Comparison of ENCODE assay signal across 8 cellular contexts in the genomic region with DNA sequence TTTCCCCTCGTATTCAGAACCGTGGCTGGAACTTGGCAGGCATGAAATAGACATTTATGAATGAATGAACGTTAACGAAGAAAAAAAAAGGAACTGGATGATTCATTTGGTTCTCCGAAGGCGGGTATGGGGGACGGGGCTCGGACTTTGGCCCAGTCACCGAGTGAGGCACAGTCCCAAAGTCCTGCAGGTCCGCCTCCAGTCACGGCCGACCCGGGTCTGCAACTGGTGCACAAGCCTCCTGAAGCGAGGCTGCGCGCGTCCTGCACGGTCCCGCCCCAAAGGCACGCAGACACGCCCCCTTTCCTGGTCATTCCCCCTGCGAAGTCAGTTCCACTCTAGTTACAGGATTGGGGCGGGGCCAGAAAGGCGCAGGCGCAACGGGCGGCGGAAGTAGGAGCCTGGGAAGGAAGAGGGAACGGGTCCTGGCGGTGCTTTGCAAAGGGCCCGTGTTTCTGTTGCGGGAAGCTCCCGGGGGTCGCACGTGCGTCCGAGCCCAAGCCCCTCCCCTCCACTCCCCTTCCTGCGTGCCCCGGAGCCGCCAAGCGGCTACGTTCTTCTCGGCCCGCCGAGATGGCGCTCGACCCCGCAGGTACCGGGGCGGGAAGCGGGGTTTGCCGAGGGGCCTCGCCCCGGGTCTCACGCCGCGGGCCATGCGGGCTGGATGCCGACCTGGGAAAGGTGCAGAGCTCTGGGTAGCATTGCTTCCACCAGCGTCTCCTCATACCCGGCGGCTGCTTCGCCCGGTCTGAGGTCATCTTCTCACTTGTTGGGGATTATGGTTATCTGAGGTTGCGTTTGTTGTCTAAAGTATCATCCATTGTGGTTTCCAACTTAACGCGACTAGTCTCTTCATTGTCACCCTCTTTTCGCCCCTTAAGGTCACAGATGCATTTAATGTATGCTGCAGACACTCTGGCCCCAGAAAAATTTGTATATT. TPM values are rescaled to one million over a fixed set of nuclear protein-coding genes. Genes with fewer than 3 reads are reported as not detected.
A peak's percentile ranks its signal among the peaks of the same experiment; 100 is the strongest.
DNase-seq lines count a peak whose midpoint lies in the region; ATAC-seq and TF ChIP-seq lines count a peak whose summit lies in the region.

A gene with protein sequence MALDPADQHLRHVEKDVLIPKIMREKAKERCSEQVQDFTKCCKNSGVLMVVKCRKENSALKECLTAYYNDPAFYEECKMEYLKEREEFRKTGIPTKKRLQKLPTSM (plus strand): TSS at position 399 of the 940 bp plus-strand sequence. CDS start 175 bp downstream, at position 574.

- ATAC-seq in GM21529 (IDR thresholded peaks at IDR 0.05; ENCODE audit: unreplicated experiment) (peak; percentile 98), mucosa of descending colon (peak; percentile 99)

- no peaks in the 10 kb centered on the region for H3K27me3 Mint-ChIP-seq in IgD-negative memory B cell

- H3K9me3 ChIP-seq in mucosa of descending colon, result no peaks in the 10 kb centered on the region

- DNase-seq in DMS 273 treated with DMSO at 0.1 percent for 48 hours (lab: John Stamatoyannopoulos, UW) (peak; percentile 92), OCI-M2 (lab: John Stamatoyannopoulos, UW; ENCODE audit: unreplicated experiment) (peak; percentile 39), activated T-cell treated with anti-CD3 and anti-CD28 coated beads for 4 hours (peak; percentile 88), epithelial cell of esophagus (ENCODE audit: low read depth) (peak; percentile 97), mucosa of descending colon (peak; percentile 99)
- DNase-seq in stimulated activated CD8-positive, alpha-beta memory T cell treated with anti-CD3 and anti-CD28 coated beads, Interleukin-4, amount 100 ng/mL, for 24 hours (ENCODE audit: low read depth), result peak; percentile 96

- peaks cover 22 to 41% (median 32%) of the 10 kb centered on the region in 3 donors for H3K4me1 Mint-ChIP-seq in IgD-negative memory B cell

- TF ChIP-seq CTCF in epithelial cell of esophagus (IDR thresholded peaks at IDR 0.05; ENCODE audit: insufficient read depth, low read depth, low read length, missing control alignments) (no peak), mucosa of descending colon (IDR thresholded peaks at IDR 0.05) (no peak)

- peaks cover 0 to 1% (median 0%) of the 10 kb centered on the region in 3 donors for H3K9me3 Mint-ChIP-seq in IgD-negative memory B cell

- peak within 1 kb of the TSS; percentile 94 to 99 (median 98) for H3K4me3 Mint-ChIP-seq in IgD-negative memory B cell

- intact Hi-C loops in mucosa of descending colon (cut with DNase I, micrococcal nuclease), result no loop called here

- H3K4me3 ChIP-seq in epithelial cell of esophagus (ENCODE audit: low read length) (peak within 1 kb of the TSS; percentile 95), mucosa of descending colon (peak within 1 kb of the TSS; percentile 96)

- H3K27ac Mint-ChIP-seq in IgD-negative memory B cell, result peak within 1 kb of the TSS; percentile 61 to 95 (median 90)

- no peaks in the 10 kb centered on the region for H3K36me3 ChIP-seq in mucosa of descending colon (ENCODE audit: low read depth)

- peaks cover 14% of the 10 kb centered on the region for H3K4me1 ChIP-seq in mucosa of descending colon (ENCODE audit: low read depth)

- no peaks in the 10 kb centered on the region for H3K36me3 Mint-ChIP-seq in IgD-negative memory B cell

RNA-seq across cellular contexts. Expression of the gene that starts here (rescaled TPM):
- polyA plus RNA-seq in IgD-negative memory B cell, result 22.5 TPM
- total RNA-seq in mucosa of descending colon, result 10 to 100 TPM; 23.3 to 34.9 (median 31.1) TPM

Comparison
In these comparisons a context has a peak if more than half of its experiments do, and no peak if none do; other contexts are left out.
1. Peak in every context shown above with its lines: DNase-seq, ATAC-seq and H3K4me3 ChIP-seq.
2. DNase-seq: peak in every context shown above with its lines; median percentile 99 in mucosa of descending colon; 97 in epithelial cell of esophagus; 96 in stimulated activated CD8-positive, alpha-beta memory T cell treated with anti-CD3 and anti-CD28 coated beads, Interleukin-4, amount 100 ng/mL, for 24 hours; 92 in DMS 273 treated with DMSO at 0.1 percent for 48 hours; 88 in activated T-cell treated with anti-CD3 and anti-CD28 coated beads for 4 hours; 39 in OCI-M2.